Comparison of ENCODE assay signal across 13 cellular contexts in genomic region chr17:36198831-36199465, GRCh38. TPM values are rescaled to one million over a fixed set of nuclear protein-coding genes. Genes with fewer than 3 reads are reported as not detected.
A peak's percentile ranks its signal among the peaks of the same experiment; 100 is the strongest.
DNase-seq lines count a peak whose midpoint lies in the region; ATAC-seq and TF ChIP-seq lines count a peak whose summit lies in the region.
"Had no signal": no experiment of that assay in that cellular context is flagged by ENCODE, and none has a peak within 500 bp of the region (broad histone marks: within the 10 kb centered on the region; RNA-seq: fewer than 3 reads in every experiment).

No MANE protein-coding gene starts in this region.

- TF ChIP-seq RAD21 in SK-N-SH (IDR thresholded peaks at IDR 0.05; ENCODE audit: low read length): no peak

- peak in 1 of 3 experiments; percentile 58 for DNase-seq in effector memory CD8-positive, alpha-beta T cell
- no peak for DNase-seq in NCI-H1436 treated with DMSO at 0.1 percent for 48 hours (lab: John Stamatoyannopoulos, UW)
- no peak for DNase-seq in SK-N-SH
- DNase-seq in KG1 (lab: John Stamatoyannopoulos, UW): no peak
- DNase-seq in glomerular visceral epithelial cell (ENCODE audit: extremely low spot score): no peak
- DNase-seq: activated CD8-positive, alpha-beta memory T cell treated with anti-CD3 and anti-CD28 coated beads, Interleukin-2, amount 50 U/mL, for 48 hours; NCI-H1417; SHP77 treated with DMSO at 0.1 percent for 48 hours had no signal

- no peaks in the 10 kb centered on the region for H4K20me1 ChIP-seq in BLaER1 treated with 17β-estradiol and CSF1 and Interleukin-3, amounts not matched to agents 10 nM and 100 nM
- no peaks in the 10 kb centered on the region for H4K20me1 ChIP-seq in SK-N-SH (ENCODE audit: insufficient read depth)

- ATAC-seq in GM18868 (IDR thresholded peaks at IDR 0.05; ENCODE audit: unreplicated experiment) (peak; percentile 28), HG03520 (IDR thresholded peaks at IDR 0.05; ENCODE audit: unreplicated experiment) (peak; percentile 18)
- peak; percentile 56 for ATAC-seq in effector memory CD8-positive, alpha-beta T cell (replicated peaks)

- H2AFZ ChIP-seq in SK-N-SH (ENCODE audit: low read depth): no peak overlapping the region

- peak overlapping the region; percentile 91 to 99 (median 97) for H3K27ac ChIP-seq in BLaER1 treated with 17β-estradiol and CSF1 and Interleukin-3, amounts not matched to agents 10 nM and 100 nM
- no peak overlapping the region for H3K27ac ChIP-seq in SK-N-SH (ENCODE audit: low read depth in 2 of 2, low read length in 1 of 2)
- H3K27ac ChIP-seq: coronary artery had no signal

- H3K36me3 ChIP-seq in BLaER1 treated with 17β-estradiol and CSF1 and Interleukin-3, amounts not matched to agents 10 nM and 100 nM: peaks cover 0 to 14% (median 5%) of the 10 kb centered on the region in 11 experiments; a peak in 7 of 22 replicates
- H3K36me3 ChIP-seq in SK-N-SH (replicated peaks in 1 of 2; ENCODE audit: control insufficient read depth in 1 of 2, insufficient read depth in 2 of 2, low read length in 1 of 2): no peaks in the 10 kb centered on the region

- H3K79me2 ChIP-seq in SK-N-SH (ENCODE audit: insufficient read depth): no peaks in the 10 kb centered on the region

- no peaks in the 10 kb centered on the region for H3K9me3 Mint-ChIP-seq in effector memory CD8-positive, alpha-beta T cell

- no peak for TF ChIP-seq CTCF in SK-N-SH (IDR thresholded peaks at IDR 0.05)

- H3K4me2 ChIP-seq in BLaER1 treated with 17β-estradiol and CSF1 and Interleukin-3, amounts not matched to agents 10 nM and 100 nM: peak overlapping the region; percentile 60 to 96 (median 91)
- no peak overlapping the region for H3K4me2 ChIP-seq in SK-N-SH

- peak overlapping the region in 2 of 10 experiments; percentile 8 to 24; a peak in 4 of 20 replicates for H3K4me3 ChIP-seq in BLaER1 treated with 17β-estradiol and CSF1 and Interleukin-3, amounts not matched to agents 10 nM and 100 nM
- H3K4me3 ChIP-seq in SK-N-SH (ENCODE audit: low read depth in 2 of 2, low read length in 1 of 2): no peak overlapping the region
- H3K4me3 ChIP-seq: coronary artery had no signal

- peaks cover 71 to 97% (median 91%) of the 10 kb centered on the region in 10 experiments for H3K4me1 ChIP-seq in BLaER1 treated with 17β-estradiol and CSF1 and Interleukin-3, amounts not matched to agents 10 nM and 100 nM
- H3K4me1 ChIP-seq in SK-N-SH (ENCODE audit: control insufficient read depth in 1 of 2, insufficient read depth in 2 of 2, low read depth in 1 of 2, low read length in 1 of 2): no peaks in the 10 kb centered on the region

- no peaks in the 10 kb centered on the region for H3K9me3 ChIP-seq in BLaER1 treated with 17β-estradiol and CSF1 and Interleukin-3, amounts not matched to agents 10 nM and 100 nM (replicated peaks in 1 of 11)
- no peaks in the 10 kb centered on the region for H3K9me3 ChIP-seq in SK-N-SH

- no peaks in the 10 kb centered on the region for H3K27me3 Mint-ChIP-seq in effector memory CD8-positive, alpha-beta T cell

- 4% methylated on average over 7 of the region's 7 CpGs for WGBS in SK-N-SH (ENCODE audit: low lambda C conversion rate)

- peak overlapping the region; percentile 64 to 85 (median 70); a peak in 20 of 22 replicates for H3K9ac ChIP-seq in BLaER1 treated with 17β-estradiol and CSF1 and Interleukin-3, amounts not matched to agents 10 nM and 100 nM
- H3K9ac ChIP-seq in SK-N-SH: no peak overlapping the region

- POLR2A ChIA-PET in SK-N-SH (lab: Yijun Ruan, JAX): no interaction called here

- H3K4me3 Mint-ChIP-seq in effector memory CD8-positive, alpha-beta T cell: peak overlapping the region; percentile 58 to 82

- no peaks in the 10 kb centered on the region for H3F3A ChIP-seq in SK-N-SH (replicated peaks; ENCODE audit: insufficient read depth)

- no peaks in the 10 kb centered on the region for H3K27me3 ChIP-seq in BLaER1 treated with 17β-estradiol and CSF1 and Interleukin-3, amounts not matched to agents 10 nM and 100 nM
- H3K27me3 ChIP-seq in SK-N-SH (ENCODE audit: insufficient read depth): peaks cover 53% of the 10 kb centered on the region

- peaks cover 71 to 87% of the 10 kb centered on the region in 2 donors for H3K4me1 Mint-ChIP-seq in effector memory CD8-positive, alpha-beta T cell (ENCODE audit: low read depth in 2 of 2)

- no peaks in the 10 kb centered on the region for H3K36me3 Mint-ChIP-seq in effector memory CD8-positive, alpha-beta T cell (ENCODE audit: insufficient read depth)

- CTCF ChIA-PET in SK-N-SH (lab: Yijun Ruan, JAX): interaction anchor here (0.9 kb wide), 1 partner anchor 284 kb away, joined by 3 read pairs; no protein-coding TSS in a partner anchor

- peak overlapping the region; percentile 90 to 93 for H3K27ac Mint-ChIP-seq in effector memory CD8-positive, alpha-beta T cell

- no peaks in the 10 kb centered on the region for H3K9me2 ChIP-seq in SK-N-SH

- TF ChIP-seq EP300 in SK-N-SH (IDR thresholded peaks at IDR 0.05; ENCODE audit: borderline replicate concordance in 1 of 2, low read depth in 1 of 2, low read length in 1 of 2): no peak

TF ChIP-seq in SK-N-SH, 30 proteins besides CTCF, POLR2A, EP300 and RAD21:
- no peak for TF ChIP-seq FOXJ3 (CRISPR knock-in tag; IDR thresholded peaks at IDR 0.05)
- no peak for TF ChIP-seq EZH2phosphoT487 (IDR thresholded peaks at IDR 0.05; ENCODE audit: borderline replicate concordance, low read depth)
- TF ChIP-seq RCOR1 (IDR thresholded peaks at IDR 0.05; ENCODE audit: low read length): no peak
- no peak for TF ChIP-seq MXI1 (IDR thresholded peaks at IDR 0.05; ENCODE audit: low read depth, low read length)
- no peak for TF ChIP-seq POLR2AphosphoS5 (IDR thresholded peaks at IDR 0.05; ENCODE audit: low read depth, low read length)
- no peak for TF ChIP-seq TAF1 (IDR thresholded peaks at IDR 0.05; ENCODE audit: borderline replicate concordance, low read depth, low read length)
- TF ChIP-seq SMC3 (IDR thresholded peaks at IDR 0.05; ENCODE audit: low read depth, low read length): no peak
- no peak for TF ChIP-seq FOXM1 (IDR thresholded peaks at IDR 0.05; ENCODE audit: low read depth)
- no peak for TF ChIP-seq TCF12 (IDR thresholded peaks at IDR 0.05)

RNA-seq across cellular contexts. Expression of gene CCL3L1, which starts 2.4 kb away (rescaled TPM):
- not detected in 2 replicates for polyA plus RNA-seq in SK-N-SH (2012; rRNA removed)
- not detected in 2 replicates for polyA plus RNA-seq in SK-N-SH (2012; cell fraction: cytosol; rRNA removed)
- polyA plus RNA-seq in SK-N-SH (2012; cell fraction: nucleus; rRNA removed): not detected in 2 replicates
- polyA plus RNA-seq: neural cell had no signal

RNA-seq across cellular contexts. Expression of gene CCL4L2, which starts 11.9 kb away (rescaled TPM):
- polyA plus RNA-seq in SK-N-SH (2012; rRNA removed): not detected in 2 replicates
- polyA plus RNA-seq in SK-N-SH (2012; cell fraction: cytosol; rRNA removed): not detected in 2 replicates
- not detected in 2 replicates for polyA plus RNA-seq in SK-N-SH (2012; cell fraction: nucleus; rRNA removed)
- polyA plus RNA-seq: neural cell had no signal

RNA-seq across cellular contexts. Expression of gene TBC1D3B, which starts 22.5 kb away (rescaled TPM):
- 2.0 and 3.7 TPM in 2 replicates for polyA plus RNA-seq in SK-N-SH (2012; rRNA removed)
- 0.62 and 0.66 TPM in 2 replicates for polyA plus RNA-seq in SK-N-SH (2012; cell fraction: cytosol; rRNA removed)
- polyA plus RNA-seq in SK-N-SH (2012; cell fraction: nucleus; rRNA removed): 28.6 and 35.6 TPM in 2 replicates

Comparison
In these comparisons a context has a peak if more than half of its experiments do, and no peak if none do; other contexts are left out.
1. H3K27ac ChIP-seq: peak in BLaER1 treated with 17β-estradiol and CSF1 and Interleukin-3, amounts not matched to agents 10 nM and 100 nM (11 of 11); none in SK-N-SH (0 of 2).
2. Peak in every context shown above with its lines, with median percentiles within 50 percentile points of each other: ATAC-seq.